Comparison of ENCODE assay signal across 12 cellular contexts in genomic region chr2:134401081-134401497, GRCh38.
DNase-seq lines count a peak whose midpoint lies in the region; ATAC-seq, FAIRE-seq and TF ChIP-seq lines count a peak whose summit lies in the region.
"Had no signal": no experiment of that assay in that cellular context is flagged by ENCODE, and none has a peak within 500 bp of the region (broad histone marks: within the 10 kb centered on the region; RNA-seq: fewer than 3 reads in every experiment).

No MANE protein-coding gene starts in this region.

- TF ChIP-seq CTCF in RWPE2 (IDR thresholded peaks at IDR 0.05; ENCODE audit: poor library complexity, severe bottlenecking) (no peak), GM10266 (IDR thresholded peaks at IDR 0.05; ENCODE audit: control insufficient read depth, insufficient read depth, low read depth, missing control alignments) (no peak)

- no peaks in the 10 kb centered on the region for H3K27me3 ChIP-seq in RWPE2 (ENCODE audit: insufficient read depth, poor library complexity, severe bottlenecking)

- peak overlapping the region; percentile 52 for H3K27ac ChIP-seq in RWPE2 (ENCODE audit: poor library complexity, severe bottlenecking)
- H3K27ac ChIP-seq: KMS-11 had no signal

- ATAC-seq in RWPE2 (ENCODE audit: low read depth) (no peak), sciatic nerve (peak; percentile 51)
- ATAC-seq: activated CD8-positive, alpha-beta memory T cell treated with anti-CD3 and anti-CD28 coated beads, Interleukin-2, amount 10 ng/mL, durations not matched to agents 7 days and 5 days; T-cell had no signal

- peak; percentile 82 for DNase-seq in DMS 273 treated with DMSO at 0.1 percent for 48 hours (lab: John Stamatoyannopoulos, UW)
- DNase-seq in RWPE2 (ENCODE audit: low spot score): no peak
- DNase-seq in glomerular endothelial cell (ENCODE audit: extremely low read depth, low read depth, low spot score): peak; percentile 83
- DNase-seq in sciatic nerve (ENCODE audit: low spot score): peak; percentile 69
- no peak for DNase-seq in kidney tubule cell (ENCODE audit: low spot score)
- DNase-seq in GM10266 (ENCODE audit: extremely low spot score): no peak
- DNase-seq in DMS114 treated with DMSO at 0.1 percent for 48 hours (lab: John Stamatoyannopoulos, UW; ENCODE audit: unreplicated experiment): no peak
- no peak for DNase-seq in GM19239 (ENCODE audit: insufficient read length, low spot score)
- DNase-seq: activated CD8-positive, alpha-beta memory T cell treated with anti-CD3 and anti-CD28 coated beads, Interleukin-2, amount 10 ng/mL, durations not matched to agents 7 days and 5 days; NCI-H510A treated with DMSO at 0.1 percent for 48 hours; T-cell had no signal

- H3K4me3 ChIP-seq in RWPE2 (ENCODE audit: severe bottlenecking): no peak overlapping the region

- intact Hi-C loops in sciatic nerve (cut with DNase I): loop anchor here (10.0 kb wide), 1 partner anchor 146 kb away; the partner anchor contains the start of gene MGAT5

- H3K9me3 ChIP-seq in RWPE2 (ENCODE audit: severe bottlenecking): no peaks in the 10 kb centered on the region

- peaks cover 50% of the 10 kb centered on the region for H3K4me1 ChIP-seq in RWPE2 (ENCODE audit: insufficient read depth, poor library complexity, severe bottlenecking)

- no peaks in the 10 kb centered on the region; the same call in 1 of the 2 replicates for H3K36me3 ChIP-seq in RWPE2 (ENCODE audit: low read depth)

- FAIRE-seq in GM19239 (lab: Jason Lieb, UNC): no peak

Comparison
In these comparisons a context has a peak if more than half of its experiments do, and no peak if none do; other contexts are left out.
1. DNase-seq: peak in DMS 273 treated with DMSO at 0.1 percent for 48 hours (single experiment), glomerular endothelial cell (single experiment) and sciatic nerve (single experiment); none in RWPE2 (single experiment), kidney tubule cell (single experiment), GM10266 (single experiment), DMS114 treated with DMSO at 0.1 percent for 48 hours (single experiment) and GM19239 (single experiment).